ENCODE assay signal across 8 cellular contexts in genomic region chr5:57298295-57298984, GRCh38.
A peak's percentile ranks its signal among the peaks of the same experiment; 100 is the strongest.
DNase-seq lines count a peak whose midpoint lies in the region; ATAC-seq, FAIRE-seq and TF ChIP-seq lines count a peak whose summit lies in the region.

No MANE protein-coding gene starts in this region.

- POLR2A ChIA-PET in HepG2 (lab: Yijun Ruan, JAX): interaction anchor here (1.1 kb wide), 1 partner anchor 1162 kb away, joined by 4 read pairs; no protein-coding TSS in a partner anchor

- H3K4me2 ChIP-seq in HepG2 (ENCODE audit: low read depth, low read length): peak overlapping the region; percentile 15

- no peaks in the 10 kb centered on the region; a peak in 1 of 5 replicates for H3K27me3 ChIP-seq in HepG2 (ENCODE audit: control insufficient read depth in 1 of 2, insufficient read depth in 2 of 2, low read length in 2 of 2)

- DNase-seq in SIG-M5 treated with dmso at 0.1 percent for 504 hours (lab: John Stamatoyannopoulos, UW; ENCODE audit: unreplicated experiment) (peak; percentile 82), SIG-M5 (lab: John Stamatoyannopoulos, UW) (no peak), NCI-H446 treated with DMSO at 0.1 percent for 48 hours (lab: John Stamatoyannopoulos, UW) (peak; percentile 36), choroid plexus epithelial cell (ENCODE audit: low read depth) (peak; percentile 93), HepG2 (ENCODE audit: low spot score) (peak; percentile 73)
- DNase-seq in activated CD4-positive, alpha-beta T cell treated with anti-CD3 and anti-CD28 coated beads for 24 hours (ENCODE audit: low read depth in 2 of 2): peak; percentile 81 to 92
- DNase-seq in stimulated activated CD4-positive, alpha-beta T cell treated with anti-CD3 and anti-CD28 coated beads, Interleukin-4, amount 100 ng/mL, for 24 hours: peak; percentile 89

- 10% methylated on average over 6 of the region's 6 CpGs for WGBS in HepG2 (ENCODE audit: low lambda C conversion rate)

- TF ChIP-seq CTCF in choroid plexus epithelial cell (conservative IDR thresholded peaks at IDR 0.05; ENCODE audit: low read depth, low read length) (peak; percentile 91), HepG2 (CRISPR knock-in tag; IDR thresholded peaks at IDR 0.05) (peak; percentile 79)

- no peak for TF ChIP-seq POLR2A in HepG2 (IDR thresholded peaks at IDR 0.05; ENCODE audit: insufficient read depth in 1 of 2, low read depth in 2 of 2, low read length in 2 of 2)

- H3K9ac ChIP-seq in HepG2 (ENCODE audit: insufficient read depth, low read depth, low read length): no peak overlapping the region

- FAIRE-seq in HepG2 (lab: Jason Lieb, UNC): peak; percentile 76

- no peaks in the 10 kb centered on the region for H4K20me1 ChIP-seq in HepG2 (ENCODE audit: insufficient read depth, low read length)

- H3K27ac ChIP-seq in HepG2 (ENCODE audit: extremely low read length, insufficient read depth, low read length): no peak overlapping the region

- H3K9me3 ChIP-seq in HepG2 (ENCODE audit: low read length): no peaks in the 10 kb centered on the region

- no peak for TF ChIP-seq EP300 in HepG2 (IDR thresholded peaks at IDR 0.05; ENCODE audit: low read depth in 2 of 2, low read length in 2 of 2)
- TF ChIP-seq EP300 in HepG2 (CRISPR knock-in tag; IDR thresholded peaks at IDR 0.05; ENCODE audit: borderline replicate concordance): no peak

- TF ChIP-seq RAD21 in HepG2 (CRISPR knock-in tag; IDR thresholded peaks at IDR 0.05): peak; percentile 64; the same call in 1 of the 2 replicates

- H3K4me1 ChIP-seq in HepG2 (ENCODE audit: insufficient read depth, low read length): peaks cover 15% of the 10 kb centered on the region; the same call in 1 of the 2 replicates

- H3K4me3 ChIP-seq in choroid plexus epithelial cell (ENCODE audit: low read depth, low read length) (no peak overlapping the region), HepG2 (replicated peaks in 1 of 3; ENCODE audit: insufficient read depth in 1 of 3, low read depth in 2 of 3, low read length in 3 of 3) (no peak overlapping the region)

- ATAC-seq in HG03108 (IDR thresholded peaks at IDR 0.05; ENCODE audit: unreplicated experiment) (peak; percentile 62), HepG2 (peak; percentile 91)

- in situ Hi-C loops in HepG2 (cut with HindIII; ENCODE audit: extremely low pct_ligation_motif_present, low pct_unique_long_range_greater_than_20kb): loop anchor here (5.0 kb wide), 1 partner anchor 1164 kb away; the partner anchor contains the start of gene PLK2

- intact Hi-C loops in HepG2 (cut with micrococcal nuclease; ENCODE audit: unreplicated experiment): loop anchor here (1.0 to 5.0 kb wide), 3 partner anchors 199 to 1164 kb away; no protein-coding TSS in a partner anchor

- CTCF ChIA-PET in HepG2 (lab: Yijun Ruan, JAX; ENCODE audit: low intra/inter-chr PET ratio, low total read pairs): interaction anchor here (1.0 to 2.7 kb wide), 4 partner anchors 134 to 1167 kb away, joined by 3 to 63 read pairs (median 21); no protein-coding TSS in a partner anchor

- no peaks in the 10 kb centered on the region for H3K36me3 ChIP-seq in HepG2 (replicated peaks in 1 of 2; ENCODE audit: control insufficient read depth in 1 of 2, insufficient read depth in 2 of 2, low read length in 2 of 2)

- H3K79me2 ChIP-seq in HepG2 (ENCODE audit: insufficient read depth, low read length): no peaks in the 10 kb centered on the region

- H2AFZ ChIP-seq in HepG2 (ENCODE audit: low read length): no peak overlapping the region

- no TSS peak for BruUV-seq in HepG2 (replicated peaks; lab: Mats Ljungman, UMichigan)

TF ChIP-seq in HepG2, 621 proteins besides CTCF, POLR2A, EP300 and RAD21 (continues in another document):
- no peak for TF ChIP-seq JARID2 (CRISPR knock-in tag; IDR thresholded peaks at IDR 0.05; ENCODE audit: insufficient replicate concordance)
- TF ChIP-seq, protein P1, sequence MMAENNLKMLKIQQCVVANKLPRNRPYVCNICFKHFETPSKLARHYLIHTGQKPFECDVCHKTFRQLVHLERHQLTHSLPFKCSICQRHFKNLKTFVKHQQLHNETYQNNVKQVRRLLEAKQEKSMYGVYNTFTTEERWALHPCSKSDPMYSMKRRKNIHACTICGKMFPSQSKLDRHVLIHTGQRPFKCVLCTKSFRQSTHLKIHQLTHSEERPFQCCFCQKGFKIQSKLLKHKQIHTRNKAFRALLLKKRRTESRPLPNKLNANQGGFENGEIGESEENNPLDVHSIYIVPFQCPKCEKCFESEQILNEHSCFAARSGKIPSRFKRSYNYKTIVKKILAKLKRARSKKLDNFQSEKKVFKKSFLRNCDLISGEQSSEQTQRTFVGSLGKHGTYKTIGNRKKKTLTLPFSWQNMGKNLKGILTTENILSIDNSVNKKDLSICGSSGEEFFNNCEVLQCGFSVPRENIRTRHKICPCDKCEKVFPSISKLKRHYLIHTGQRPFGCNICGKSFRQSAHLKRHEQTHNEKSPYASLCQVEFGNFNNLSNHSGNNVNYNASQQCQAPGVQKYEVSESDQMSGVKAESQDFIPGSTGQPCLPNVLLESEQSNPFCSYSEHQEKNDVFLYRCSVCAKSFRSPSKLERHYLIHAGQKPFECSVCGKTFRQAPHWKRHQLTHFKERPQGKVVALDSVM (CRISPR knock-in tag; IDR thresholded peaks at IDR 0.05): no peak
- peak; percentile 60 for TF ChIP-seq HNF4A (CRISPR knock-in tag; IDR thresholded peaks at IDR 0.05)
- TF ChIP-seq SMC3 (IDR thresholded peaks at IDR 0.05; ENCODE audit: low read length): peak; percentile 71
- TF ChIP-seq ZNF329 (CRISPR knock-in tag; IDR thresholded peaks at IDR 0.05; ENCODE audit: low read depth): no peak
- no peak for TF ChIP-seq TFE3 (CRISPR knock-in tag; IDR thresholded peaks at IDR 0.05)
- TF ChIP-seq STAG1 (CRISPR knock-in tag; IDR thresholded peaks at IDR 0.05): peak; percentile 81
- no peak for TF ChIP-seq ZNF746 (CRISPR knock-in tag; IDR thresholded peaks at IDR 0.05)
- TF ChIP-seq, protein P2, sequence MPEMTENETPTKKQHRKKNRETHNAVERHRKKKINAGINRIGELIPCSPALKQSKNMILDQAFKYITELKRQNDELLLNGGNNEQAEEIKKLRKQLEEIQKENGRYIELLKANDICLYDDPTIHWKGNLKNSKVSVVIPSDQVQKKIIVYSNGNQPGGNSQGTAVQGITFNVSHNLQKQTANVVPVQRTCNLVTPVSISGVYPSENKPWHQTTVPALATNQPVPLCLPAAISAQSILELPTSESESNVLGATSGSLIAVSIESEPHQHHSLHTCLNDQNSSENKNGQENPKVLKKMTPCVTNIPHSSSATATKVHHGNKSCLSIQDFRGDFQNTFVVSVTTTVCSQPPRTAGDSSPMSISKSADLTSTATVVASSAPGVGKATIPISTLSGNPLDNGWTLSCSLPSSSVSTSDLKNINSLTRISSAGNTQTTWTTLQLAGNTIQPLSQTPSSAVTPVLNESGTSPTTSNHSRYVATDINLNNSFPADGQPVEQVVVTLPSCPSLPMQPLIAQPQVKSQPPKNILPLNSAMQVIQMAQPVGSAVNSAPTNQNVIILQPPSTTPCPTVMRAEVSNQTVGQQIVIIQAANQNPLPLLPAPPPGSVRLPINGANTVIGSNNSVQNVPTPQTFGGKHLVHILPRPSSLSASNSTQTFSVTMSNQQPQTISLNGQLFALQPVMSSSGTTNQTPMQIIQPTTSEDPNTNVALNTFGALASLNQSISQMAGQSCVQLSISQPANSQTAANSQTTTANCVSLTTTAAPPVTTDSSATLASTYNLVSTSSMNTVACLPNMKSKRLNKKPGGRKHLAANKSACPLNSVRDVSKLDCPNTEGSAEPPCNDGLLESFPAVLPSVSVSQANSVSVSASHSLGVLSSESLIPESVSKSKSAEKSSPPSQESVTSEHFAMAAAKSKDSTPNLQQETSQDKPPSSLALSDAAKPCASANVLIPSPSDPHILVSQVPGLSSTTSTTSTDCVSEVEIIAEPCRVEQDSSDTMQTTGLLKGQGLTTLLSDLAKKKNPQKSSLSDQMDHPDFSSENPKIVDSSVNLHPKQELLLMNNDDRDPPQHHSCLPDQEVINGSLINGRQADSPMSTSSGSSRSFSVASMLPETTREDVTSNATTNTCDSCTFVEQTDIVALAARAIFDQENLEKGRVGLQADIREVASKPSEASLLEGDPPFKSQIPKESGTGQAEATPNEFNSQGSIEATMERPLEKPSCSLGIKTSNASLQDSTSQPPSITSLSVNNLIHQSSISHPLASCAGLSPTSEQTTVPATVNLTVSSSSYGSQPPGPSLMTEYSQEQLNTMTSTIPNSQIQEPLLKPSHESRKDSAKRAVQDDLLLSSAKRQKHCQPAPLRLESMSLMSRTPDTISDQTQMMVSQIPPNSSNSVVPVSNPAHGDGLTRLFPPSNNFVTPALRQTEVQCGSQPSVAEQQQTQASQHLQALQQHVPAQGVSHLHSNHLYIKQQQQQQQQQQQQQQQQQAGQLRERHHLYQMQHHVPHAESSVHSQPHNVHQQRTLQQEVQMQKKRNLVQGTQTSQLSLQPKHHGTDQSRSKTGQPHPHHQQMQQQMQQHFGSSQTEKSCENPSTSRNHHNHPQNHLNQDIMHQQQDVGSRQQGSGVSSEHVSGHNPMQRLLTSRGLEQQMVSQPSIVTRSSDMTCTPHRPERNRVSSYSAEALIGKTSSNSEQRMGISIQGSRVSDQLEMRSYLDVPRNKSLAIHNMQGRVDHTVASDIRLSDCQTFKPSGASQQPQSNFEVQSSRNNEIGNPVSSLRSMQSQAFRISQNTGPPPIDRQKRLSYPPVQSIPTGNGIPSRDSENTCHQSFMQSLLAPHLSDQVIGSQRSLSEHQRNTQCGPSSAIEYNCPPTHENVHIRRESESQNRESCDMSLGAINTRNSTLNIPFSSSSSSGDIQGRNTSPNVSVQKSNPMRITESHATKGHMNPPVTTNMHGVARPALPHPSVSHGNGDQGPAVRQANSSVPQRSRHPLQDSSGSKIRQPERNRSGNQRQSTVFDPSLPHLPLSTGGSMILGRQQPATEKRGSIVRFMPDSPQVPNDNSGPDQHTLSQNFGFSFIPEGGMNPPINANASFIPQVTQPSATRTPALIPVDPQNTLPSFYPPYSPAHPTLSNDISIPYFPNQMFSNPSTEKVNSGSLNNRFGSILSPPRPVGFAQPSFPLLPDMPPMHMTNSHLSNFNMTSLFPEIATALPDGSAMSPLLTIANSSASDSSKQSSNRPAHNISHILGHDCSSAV (CRISPR knock-in tag; IDR thresholded peaks at IDR 0.05; ENCODE audit: borderline replicate concordance): no peak
- TF ChIP-seq ZNF546 (CRISPR knock-in tag; conservative IDR thresholded peaks at IDR 0.05): no peak
